ENCODE assay signal across 16 cellular contexts in the genomic region with DNA sequence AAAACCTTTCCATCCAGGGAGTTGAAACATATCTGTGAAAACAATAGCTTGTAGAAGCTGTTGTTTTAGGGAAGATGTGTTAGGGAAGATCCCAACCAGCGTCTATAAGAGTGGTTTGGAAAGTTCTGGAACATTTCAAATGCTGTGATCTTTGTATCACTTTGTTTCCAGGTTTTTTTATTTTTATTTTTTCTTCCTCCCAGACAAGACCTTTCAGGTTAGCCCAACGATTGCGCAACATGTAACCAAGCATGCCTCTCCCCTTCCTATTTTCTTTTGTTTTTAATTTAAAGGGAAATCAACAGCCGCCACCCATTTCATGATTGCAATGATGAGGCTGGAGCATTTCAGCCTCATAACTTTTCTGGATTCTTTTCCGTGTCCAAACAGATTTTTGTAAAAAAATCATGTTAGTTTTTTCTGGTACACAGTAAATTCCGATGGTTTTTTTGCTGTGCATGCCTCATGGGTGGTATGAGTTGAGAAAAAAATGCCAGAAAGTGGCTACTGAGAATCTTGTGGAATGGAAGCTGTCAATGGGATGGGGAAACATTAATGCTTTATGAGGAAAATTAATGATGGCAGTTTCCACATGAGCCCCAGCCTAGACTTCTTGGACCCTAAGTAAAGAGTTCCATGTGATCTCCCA.
DNase-seq lines count a peak whose midpoint lies in the region; ATAC-seq, FAIRE-seq and TF ChIP-seq lines count a peak whose summit lies in the region.
"Had no signal": no experiment of that assay in that cellular context is flagged by ENCODE, and none has a peak within 500 bp of the region (broad histone marks: within the 10 kb centered on the region; RNA-seq: fewer than 3 reads in every experiment).

No MANE protein-coding gene starts in this region.

- ATAC-seq in natural killer cell treated with Interleukin-12 subunit alpha and Interleukin-12 subunit beta and Interleukin-15 and Interleukin-18, amount 100 ng/mL, for 72 hours: no peak
- no peak for ATAC-seq in natural killer cell
- ATAC-seq in K562: no peak
- no peak for ATAC-seq in stimulated activated memory B cell treated with anti-CD40 and anti-IgM and Interleukin-4, amounts not matched to agents 10 μg/mL and 1 μg/mL and 100 μg/mL, for 72 hours
- no peak for ATAC-seq in HG03521 (IDR thresholded peaks at IDR 0.05; ENCODE audit: unreplicated experiment)

- peak overlapping the region; percentile 58 to 60 for H3K27ac Mint-ChIP-seq in natural killer cell treated with Interleukin-12 subunit alpha and Interleukin-12 subunit beta and Interleukin-15 and Interleukin-18, amount 100 ng/mL, for 72 hours
- H3K27ac Mint-ChIP-seq in natural killer cell: no peak overlapping the region
- H3K27ac Mint-ChIP-seq in stimulated activated memory B cell treated with anti-CD40 and anti-IgM and Interleukin-4, amounts not matched to agents 10 μg/mL and 1 μg/mL and 100 μg/mL, for 72 hours: peak overlapping the region; percentile 46
- H3K27ac Mint-ChIP-seq: H9 had no signal

- H3K36me3 ChIP-seq in K562 (ENCODE audit: control insufficient read depth, insufficient read depth, low read length) (no peaks in the 10 kb centered on the region), right atrium auricular region (no peaks in the 10 kb centered on the region)
- H3K36me3 ChIP-seq: adrenal gland, cardiac muscle cell, uterus had no signal

- no peak overlapping the region for H3K4me3 Mint-ChIP-seq in natural killer cell treated with Interleukin-12 subunit alpha and Interleukin-12 subunit beta and Interleukin-15 and Interleukin-18, amount 100 ng/mL, for 72 hours
- no peak overlapping the region for H3K4me3 Mint-ChIP-seq in natural killer cell
- no peak overlapping the region for H3K4me3 Mint-ChIP-seq in stimulated activated memory B cell treated with anti-CD40 and anti-IgM and Interleukin-4, amounts not matched to agents 10 μg/mL and 1 μg/mL and 100 μg/mL, for 72 hours
- H3K4me3 Mint-ChIP-seq: H9 had no signal

- no peak overlapping the region for H3K9ac ChIP-seq in K562 (ENCODE audit: insufficient read depth in 1 of 2, low read depth in 2 of 2, low read length in 2 of 2)
- H3K9ac ChIP-seq: KMS-11 had no signal

- no peak overlapping the region for H3K4me2 ChIP-seq in K562 (ENCODE audit: insufficient read depth, low read length)
- H3K4me2 ChIP-seq: KMS-11 had no signal

- intact Hi-C loops in natural killer cell (cut with micrococcal nuclease) (no loop called here), K562 (cut with micrococcal nuclease) (no loop called here)

- POLR2A ChIA-PET in K562 (lab: Yijun Ruan, JAX): interaction anchor here (0.9 to 1.4 kb wide), 2 partner anchors 51 to 447 kb away, joined by 3 read pairs; no protein-coding TSS in a partner anchor

- in situ Hi-C loops in KBM-7 (cut with MboI; ENCODE audit: low pct_unique_long_range_greater_than_20kb, low sequenced_read_pairs) (no loop called here), K562 (cut with MboI) (no loop called here)

- FAIRE-seq in K562 (lab: Jason Lieb, UNC): no peak
- FAIRE-seq: GM12892 had no signal

- H3K4me1 ChIP-seq in K562 (replicated peaks in 1 of 2; ENCODE audit: control insufficient read depth in 2 of 2, insufficient read depth in 2 of 2, low read length in 2 of 2) (peaks cover 7 to 40% of the 10 kb centered on the region in 2 experiments), right atrium auricular region (no peaks in the 10 kb centered on the region)
- H3K4me1 ChIP-seq: adrenal gland, uterus had no signal

- H3K9me3 Mint-ChIP-seq in natural killer cell treated with Interleukin-12 subunit alpha and Interleukin-12 subunit beta and Interleukin-15 and Interleukin-18, amount 100 ng/mL, for 72 hours: no peaks in the 10 kb centered on the region
- H3K9me3 Mint-ChIP-seq in natural killer cell: no peaks in the 10 kb centered on the region
- H3K9me3 Mint-ChIP-seq in stimulated activated memory B cell treated with anti-CD40 and anti-IgM and Interleukin-4, amounts not matched to agents 10 μg/mL and 1 μg/mL and 100 μg/mL, for 72 hours: no peaks in the 10 kb centered on the region
- H3K9me3 Mint-ChIP-seq: H9 had no signal

- BruUV-seq in K562 (replicated peaks; lab: Mats Ljungman, UMichigan): no TSS peak

- TF ChIP-seq CTCF in natural killer cell (IDR thresholded peaks at IDR 0.05) (no peak), K562 (IDR thresholded peaks at IDR 0.05 in 2 of 3, conservative IDR thresholded peaks at IDR 0.05 in 1 of 3; ENCODE audit: insufficient read depth in 2 of 3, low read depth in 1 of 3, low read length in 3 of 3) (no peak), right atrium auricular region (IDR thresholded peaks at IDR 0.05) (no peak)

- TF ChIP-seq EP300 in K562 (IDR thresholded peaks at IDR 0.05; ENCODE audit: low read length): no peak

- no peaks in the 10 kb centered on the region for H4K20me1 ChIP-seq in K562 (replicated peaks; ENCODE audit: control insufficient read depth, insufficient read depth, low read length)

- TF ChIP-seq POLR2A in K562 (conservative IDR thresholded peaks at IDR 0.05): no peak

- peak overlapping the region; percentile 71; the same call in 1 of the 2 replicates for H2AFZ ChIP-seq in K562 (ENCODE audit: low read depth, low read length)

- no peaks in the 10 kb centered on the region for H3K9me3 ChIP-seq in K562 (replicated peaks; ENCODE audit: control insufficient read depth, insufficient read depth, low read depth, low read length)
- no peaks in the 10 kb centered on the region for H3K9me3 ChIP-seq in right atrium auricular region
- H3K9me3 ChIP-seq: adrenal gland, uterus had no signal

- no peaks in the 10 kb centered on the region for H3K9me1 ChIP-seq in K562 (ENCODE audit: control insufficient read depth, insufficient read depth, low read length)

- H3K4me3 ChIP-seq in K562: no peak overlapping the region
- H3K4me3 ChIP-seq in right atrium auricular region: no peak overlapping the region
- H3K4me3 ChIP-seq: adrenal gland, cardiac muscle cell, uterus had no signal

- H3K4me1 Mint-ChIP-seq in natural killer cell treated with Interleukin-12 subunit alpha and Interleukin-12 subunit beta and Interleukin-15 and Interleukin-18, amount 100 ng/mL, for 72 hours (ENCODE audit: low read depth in 2 of 2): peaks cover 49 to 65% of the 10 kb centered on the region in 2 donors
- peaks cover 44 to 62% of the 10 kb centered on the region in 2 donors for H3K4me1 Mint-ChIP-seq in natural killer cell
- H3K4me1 Mint-ChIP-seq in stimulated activated memory B cell treated with anti-CD40 and anti-IgM and Interleukin-4, amounts not matched to agents 10 μg/mL and 1 μg/mL and 100 μg/mL, for 72 hours: peaks cover 61% of the 10 kb centered on the region

- DNase-seq in natural killer cell treated with Interleukin-12 subunit alpha and Interleukin-12 subunit beta and Interleukin-15 and Interleukin-18, amount 100 ng/mL, for 72 hours (ENCODE audit: low spot score): no peak
- DNase-seq in natural killer cell (no peak), KBM-7 (peak; percentile 55), K562 (ENCODE audit: extremely low read depth in 1 of 4, low spot score in 3 of 4) (no peak), NCI-H2196 treated with DMSO at 0.1 percent for 48 hours (lab: John Stamatoyannopoulos, UW; ENCODE audit: unreplicated experiment) (no peak), right atrium auricular region (ENCODE audit: low spot score) (no peak)
- DNase-seq: adrenal gland, dermis blood vessel endothelial cell, H9, NCI-H1436, uterus had no signal

- no peaks in the 10 kb centered on the region for H3K79me2 ChIP-seq in K562 (ENCODE audit: control insufficient read depth, insufficient read depth, low read length)

- 74% methylated on average over 6 of the region's 6 CpGs for WGBS in K562 (ENCODE audit: insufficient coverage, low coverage, missing lambda C conversion rate)

- H3K27me3 Mint-ChIP-seq in natural killer cell treated with Interleukin-12 subunit alpha and Interleukin-12 subunit beta and Interleukin-15 and Interleukin-18, amount 100 ng/mL, for 72 hours: no peaks in the 10 kb centered on the region
- H3K27me3 Mint-ChIP-seq in natural killer cell (ENCODE audit: low read depth in 2 of 2): no peaks in the 10 kb centered on the region
- no peaks in the 10 kb centered on the region for H3K27me3 Mint-ChIP-seq in stimulated activated memory B cell treated with anti-CD40 and anti-IgM and Interleukin-4, amounts not matched to agents 10 μg/mL and 1 μg/mL and 100 μg/mL, for 72 hours

- no peak for TF ChIP-seq RAD21 in K562 (CRISPR knock-in tag; conservative IDR thresholded peaks at IDR 0.05 in 1 of 2, IDR thresholded peaks at IDR 0.05 in 1 of 2)

- H3K27ac ChIP-seq in K562 (ENCODE audit: extremely low read depth, low read depth, low read length) (no peak overlapping the region), right atrium auricular region (no peak overlapping the region)
- H3K27ac ChIP-seq: adrenal gland, cardiac muscle cell, KMS-11, uterus had no signal

- no peaks in the 10 kb centered on the region for H3K36me3 Mint-ChIP-seq in natural killer cell treated with Interleukin-12 subunit alpha and Interleukin-12 subunit beta and Interleukin-15 and Interleukin-18, amount 100 ng/mL, for 72 hours
- no peaks in the 10 kb centered on the region for H3K36me3 Mint-ChIP-seq in natural killer cell
- H3K36me3 Mint-ChIP-seq in stimulated activated memory B cell treated with anti-CD40 and anti-IgM and Interleukin-4, amounts not matched to agents 10 μg/mL and 1 μg/mL and 100 μg/mL, for 72 hours: no peaks in the 10 kb centered on the region

- H3K27me3 ChIP-seq in K562 (ENCODE audit: control insufficient read depth in 2 of 2, insufficient read depth in 2 of 2, low read length in 2 of 2): no peaks in the 10 kb centered on the region
- no peaks in the 10 kb centered on the region for H3K27me3 ChIP-seq in right atrium auricular region
- H3K27me3 ChIP-seq: uterus had no signal

- CTCF ChIA-PET in K562 (lab: Yijun Ruan, JAX; ENCODE audit: low intra/inter-chr PET ratio): no interaction called here

Comparison
In these comparisons a context has a peak if more than half of its experiments do, and no peak if none do; other contexts are left out.
1. H3K27ac Mint-ChIP-seq: peak in natural killer cell treated with Interleukin-12 subunit alpha and Interleukin-12 subunit beta and Interleukin-15 and Interleukin-18, amount 100 ng/mL, for 72 hours (2 of 2) and stimulated activated memory B cell treated with anti-CD40 and anti-IgM and Interleukin-4, amounts not matched to agents 10 μg/mL and 1 μg/mL and 100 μg/mL, for 72 hours (single experiment); none in natural killer cell (0 of 2).